ENCODE assay signal across 13 cellular contexts in genomic region chr2:38038682-38039081, GRCh38. TPM values are rescaled to one million over a fixed set of nuclear protein-coding genes. Genes with fewer than 3 reads are reported as not detected.
DNase-seq lines count a peak whose midpoint lies in the region; ATAC-seq and TF ChIP-seq lines count a peak whose summit lies in the region.
"Had no signal": no experiment of that assay in that cellular context is flagged by ENCODE, and none has a peak within 500 bp of the region (broad histone marks: within the 10 kb centered on the region; RNA-seq: fewer than 3 reads in every experiment).

No MANE protein-coding gene starts in this region.

- DNase-seq in DMS 273 (lab: John Stamatoyannopoulos, UW; ENCODE audit: unreplicated experiment) (peak; percentile 33), DMS 273 treated with DMSO at 0.1 percent for 48 hours (lab: John Stamatoyannopoulos, UW) (no peak), activated B cell treated with CpG ODN at 0.5 μM for 24 hours (no peak), hepatocyte (ENCODE audit: low spot score) (no peak), globus pallidus (ENCODE audit: low spot score) (no peak), cerebellar cortex (ENCODE audit: low spot score) (no peak)
- DNase-seq in stimulated activated effector memory CD8-positive, alpha-beta T cell treated with anti-CD3 and anti-CD28 coated beads, Interleukin-12 subunit alpha, Interleukin-12 subunit beta, amount 100 ng/mL, for 72 hours (ENCODE audit: low spot score in 2 of 2): no peak
- DNase-seq: activated CD8-positive, alpha-beta memory T cell treated with anti-CD3 and anti-CD28 coated beads for 24 hours; NCI-H2107; SJCRH30 had no signal

- peak overlapping the region; percentile 73 for H3K4me2 ChIP-seq in hepatocyte

- peaks cover 30% of the 10 kb centered on the region for H3K27me3 Mint-ChIP-seq in activated B cell treated with CpG ODN at 0.5 μM for 24 hours

- no peaks in the 10 kb centered on the region for H3K36me3 Mint-ChIP-seq in activated B cell treated with CpG ODN at 0.5 μM for 24 hours (ENCODE audit: low read depth)
- peaks cover 6% of the 10 kb centered on the region for H3K36me3 Mint-ChIP-seq in stimulated activated effector memory CD8-positive, alpha-beta T cell treated with anti-CD3 and anti-CD28 coated beads, Interleukin-12 subunit alpha, Interleukin-12 subunit beta, amount 100 ng/mL, for 72 hours

- H3K27ac ChIP-seq in hepatocyte: no peak overlapping the region
- H3K27ac ChIP-seq: 22Rv1, cardiac muscle cell, SJCRH30 had no signal

- CTCF ChIA-PET in activated B cell treated with CpG ODN at 0.5 μM for 24 hours (lab: Charles Lee): interaction anchor here (1.3 kb wide), 1 partner anchor 38 kb away, joined by 5 read pairs; the partner anchor contains the start of gene CYP1B1

- H3K9me2 ChIP-seq in hepatocyte (replicated peaks; ENCODE audit: insufficient read depth): no peaks in the 10 kb centered on the region

- no peaks in the 10 kb centered on the region for H4K20me1 ChIP-seq in hepatocyte (ENCODE audit: insufficient read depth, poor library complexity, severe bottlenecking)

- H3K27me3 ChIP-seq in hepatocyte: peaks cover 13% of the 10 kb centered on the region

- H3K79me2 ChIP-seq in hepatocyte: no peaks in the 10 kb centered on the region

- H3K4me3 Mint-ChIP-seq in activated B cell treated with CpG ODN at 0.5 μM for 24 hours: peak overlapping the region; percentile 78
- H3K4me3 Mint-ChIP-seq in stimulated activated effector memory CD8-positive, alpha-beta T cell treated with anti-CD3 and anti-CD28 coated beads, Interleukin-12 subunit alpha, Interleukin-12 subunit beta, amount 100 ng/mL, for 72 hours: peak overlapping the region; percentile 82

- ATAC-seq in activated B cell treated with CpG ODN at 0.5 μM for 24 hours (ENCODE audit: low read depth) (no peak), GM18907 (IDR thresholded peaks at IDR 0.05; ENCODE audit: unreplicated experiment) (no peak)
- no peak for ATAC-seq in stimulated activated effector memory CD8-positive, alpha-beta T cell treated with anti-CD3 and anti-CD28 coated beads, Interleukin-12 subunit alpha, Interleukin-12 subunit beta, amount 100 ng/mL, for 72 hours

- 92% methylated on average over 5 of the region's 5 CpGs for WGBS in hepatocyte (ENCODE audit: low lambda C conversion rate, missing lambda C conversion rate)

- H3K4me1 Mint-ChIP-seq in activated B cell treated with CpG ODN at 0.5 μM for 24 hours: peaks cover 15% of the 10 kb centered on the region
- H3K4me1 Mint-ChIP-seq in stimulated activated effector memory CD8-positive, alpha-beta T cell treated with anti-CD3 and anti-CD28 coated beads, Interleukin-12 subunit alpha, Interleukin-12 subunit beta, amount 100 ng/mL, for 72 hours: peaks cover 21% of the 10 kb centered on the region

- H3K4me3 ChIP-seq in hepatocyte: no peak overlapping the region
- H3K4me3 ChIP-seq: cardiac muscle cell, SJCRH30 had no signal

- POLR2A ChIA-PET in activated B cell treated with CpG ODN at 0.5 μM for 24 hours (lab: Charles Lee): interaction anchor here (1.2 to 1.5 kb wide), 2 partner anchors 38 to 337 kb away, joined by 3 to 5 read pairs; partner anchors contain the start of gene CYP1B1

- H3K9me3 ChIP-seq in hepatocyte (ENCODE audit: low read depth): no peaks in the 10 kb centered on the region
- H3K9me3 ChIP-seq: SJCRH30 had no signal

- no peaks in the 10 kb centered on the region for H3K4me1 ChIP-seq in hepatocyte (ENCODE audit: insufficient read depth)
- H3K4me1 ChIP-seq: SJCRH30 had no signal

- H2AFZ ChIP-seq in hepatocyte: peak overlapping the region; percentile 69

- H3K27ac Mint-ChIP-seq in activated B cell treated with CpG ODN at 0.5 μM for 24 hours: no peak overlapping the region
- H3K27ac Mint-ChIP-seq in stimulated activated effector memory CD8-positive, alpha-beta T cell treated with anti-CD3 and anti-CD28 coated beads, Interleukin-12 subunit alpha, Interleukin-12 subunit beta, amount 100 ng/mL, for 72 hours: peak overlapping the region; percentile 92

- intact Hi-C loops in activated B cell treated with CpG ODN at 0.5 μM for 24 hours (cut with micrococcal nuclease): loop anchor here (1.0 to 5.0 kb wide), 4 partner anchors 39 to 642 kb away; partner anchors contain the start of gene CYP1B1

- H3K9me3 Mint-ChIP-seq in activated B cell treated with CpG ODN at 0.5 μM for 24 hours: no peaks in the 10 kb centered on the region
- no peaks in the 10 kb centered on the region for H3K9me3 Mint-ChIP-seq in stimulated activated effector memory CD8-positive, alpha-beta T cell treated with anti-CD3 and anti-CD28 coated beads, Interleukin-12 subunit alpha, Interleukin-12 subunit beta, amount 100 ng/mL, for 72 hours

- no peaks in the 10 kb centered on the region for H3K36me3 ChIP-seq in hepatocyte (replicated peaks; ENCODE audit: insufficient read depth, low read depth)
- H3K36me3 ChIP-seq: cardiac muscle cell, SJCRH30 had no signal

- TF ChIP-seq CTCF in activated B cell treated with CpG ODN at 0.5 μM for 24 hours (IDR thresholded peaks at IDR 0.05): no peak
- no peak for TF ChIP-seq CTCF in hepatocyte (IDR thresholded peaks at IDR 0.05; ENCODE audit: poor library complexity)

RNA-seq across cellular contexts. Expression of gene CYP1B1, which starts 37.3 kb away (rescaled TPM):
- 0.86 and 1.2 TPM in 2 replicates for total RNA-seq in activated B cell treated with CpG ODN at 0.5 μM for 24 hours
- 23.2 and 28.9 TPM in 2 replicates for total RNA-seq in hepatocyte
- 32.7 and 38.5 TPM in 2 replicates for polyA plus RNA-seq in hepatocyte
- total RNA-seq: cardiac muscle cell, SJCRH30 had no signal

Comparison
In these comparisons a context has a peak if more than half of its experiments do, and no peak if none do; other contexts are left out.
1. RNA of gene CYP1B1, which starts 37.3 kb away (total RNA-seq): 23.2 to 28.9 TPM in hepatocyte; 0.86 to 1.2 TPM in activated B cell treated with CpG ODN at 0.5 μM for 24 hours; every median in the first group is over 10 times any median in the second.